In the genomic region with DNA sequence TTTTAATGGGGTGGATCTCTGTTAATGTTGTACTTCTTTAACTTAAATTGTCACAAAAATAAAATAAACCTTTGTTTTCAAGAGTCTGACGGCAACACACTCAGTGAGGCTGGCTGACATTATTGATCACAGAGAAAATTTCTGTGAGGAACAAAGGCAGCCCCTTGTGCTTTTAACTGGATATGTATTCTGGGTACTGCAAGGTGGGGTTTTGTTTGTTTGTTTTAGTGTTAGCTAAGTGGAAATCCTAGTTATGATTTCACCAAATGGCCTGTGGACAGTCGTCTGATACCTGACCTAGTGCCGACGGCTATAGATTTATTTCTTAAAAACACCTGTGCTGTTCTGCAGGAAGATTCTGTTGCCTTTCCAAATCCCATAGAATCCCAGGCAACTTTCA, we compare ENCODE assay signal across 1 cellular context.
A peak's percentile ranks its signal among the peaks of the same experiment; 100 is the strongest.
TF ChIP-seq lines count a peak whose summit lies in the region.

No MANE protein-coding gene starts in this region.

TF ChIP-seq in HepG2, 621 proteins besides CTCF, POLR2A, EP300 and RAD21 (continued from another document and continues in another):
- TF ChIP-seq, protein P1, sequence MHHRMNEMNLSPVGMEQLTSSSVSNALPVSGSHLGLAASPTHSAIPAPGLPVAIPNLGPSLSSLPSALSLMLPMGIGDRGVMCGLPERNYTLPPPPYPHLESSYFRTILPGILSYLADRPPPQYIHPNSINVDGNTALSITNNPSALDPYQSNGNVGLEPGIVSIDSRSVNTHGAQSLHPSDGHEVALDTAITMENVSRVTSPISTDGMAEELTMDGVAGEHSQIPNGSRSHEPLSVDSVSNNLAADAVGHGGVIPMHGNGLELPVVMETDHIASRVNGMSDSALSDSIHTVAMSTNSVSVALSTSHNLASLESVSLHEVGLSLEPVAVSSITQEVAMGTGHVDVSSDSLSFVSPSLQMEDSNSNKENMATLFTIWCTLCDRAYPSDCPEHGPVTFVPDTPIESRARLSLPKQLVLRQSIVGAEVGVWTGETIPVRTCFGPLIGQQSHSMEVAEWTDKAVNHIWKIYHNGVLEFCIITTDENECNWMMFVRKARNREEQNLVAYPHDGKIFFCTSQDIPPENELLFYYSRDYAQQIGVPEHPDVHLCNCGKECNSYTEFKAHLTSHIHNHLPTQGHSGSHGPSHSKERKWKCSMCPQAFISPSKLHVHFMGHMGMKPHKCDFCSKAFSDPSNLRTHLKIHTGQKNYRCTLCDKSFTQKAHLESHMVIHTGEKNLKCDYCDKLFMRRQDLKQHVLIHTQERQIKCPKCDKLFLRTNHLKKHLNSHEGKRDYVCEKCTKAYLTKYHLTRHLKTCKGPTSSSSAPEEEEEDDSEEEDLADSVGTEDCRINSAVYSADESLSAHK (CRISPR knock-in tag; IDR thresholded peaks at IDR 0.05; ENCODE audit: borderline replicate concordance): no peak
- TF ChIP-seq MBD4 (IDR thresholded peaks at IDR 0.05; ENCODE audit: borderline replicate concordance, low read length) (no peak; the same call in 1 of the 2 replicates), RFX1 (IDR thresholded peaks at IDR 0.05) (no peak), FOXP4 (CRISPR knock-in tag; IDR thresholded peaks at IDR 0.05) (peak; percentile 67), ZFY (CRISPR knock-in tag; IDR thresholded peaks at IDR 0.05) (no peak), TRIM24 (CRISPR knock-in tag; IDR thresholded peaks at IDR 0.05) (no peak), JUN (CRISPR knock-in tag; IDR thresholded peaks at IDR 0.05) (no peak), NFE2 (CRISPR knock-in tag; IDR thresholded peaks at IDR 0.05) (no peak), ZNF382 (CRISPR knock-in tag; IDR thresholded peaks at IDR 0.05; ENCODE audit: borderline replicate concordance) (no peak), HCFC1 (IDR thresholded peaks at IDR 0.05; ENCODE audit: low read depth, low read length) (no peak), ZNF879 (CRISPR knock-in tag; IDR thresholded peaks at IDR 0.05) (no peak), TBP (CRISPR knock-in tag; IDR thresholded peaks at IDR 0.05) (no peak), KDM3A (CRISPR knock-in tag; IDR thresholded peaks at IDR 0.05; ENCODE audit: low read depth) (no peak), ZFP37 (CRISPR knock-in tag; IDR thresholded peaks at IDR 0.05; ENCODE audit: borderline replicate concordance) (no peak), NCOA1 (CRISPR knock-in tag; IDR thresholded peaks at IDR 0.05) (no peak), SAP130 (CRISPR knock-in tag; IDR thresholded peaks at IDR 0.05; ENCODE audit: low read depth) (no peak), FUBP1 (CRISPR knock-in tag; IDR thresholded peaks at IDR 0.05; ENCODE audit: borderline replicate concordance) (no peak), MXD4 (CRISPR knock-in tag; IDR thresholded peaks at IDR 0.05) (no peak), SUZ12 (IDR thresholded peaks at IDR 0.05; ENCODE audit: low read depth, low read length) (no peak), CCDC6 (CRISPR knock-in tag; IDR thresholded peaks at IDR 0.05) (no peak), ZNF44 (CRISPR knock-in tag; IDR thresholded peaks at IDR 0.05) (no peak), UBTF (CRISPR knock-in tag; IDR thresholded peaks at IDR 0.05) (no peak), TMF1 (CRISPR knock-in tag; IDR thresholded peaks at IDR 0.05; ENCODE audit: low read depth) (no peak), E2F1 (CRISPR knock-in tag; IDR thresholded peaks at IDR 0.05) (no peak), ZNF746 (CRISPR knock-in tag; IDR thresholded peaks at IDR 0.05) (no peak), XRCC5 (optimal IDR thresholded peaks at IDR 0.05; ENCODE audit: low read length) (no peak), TBX2 (CRISPR knock-in tag; IDR thresholded peaks at IDR 0.05; ENCODE audit: borderline replicate concordance) (peak; percentile 33; the same call in 1 of the 2 replicates), SIX4 (CRISPR knock-in tag; IDR thresholded peaks at IDR 0.05) (no peak)
- TF ChIP-seq, protein P2, sequence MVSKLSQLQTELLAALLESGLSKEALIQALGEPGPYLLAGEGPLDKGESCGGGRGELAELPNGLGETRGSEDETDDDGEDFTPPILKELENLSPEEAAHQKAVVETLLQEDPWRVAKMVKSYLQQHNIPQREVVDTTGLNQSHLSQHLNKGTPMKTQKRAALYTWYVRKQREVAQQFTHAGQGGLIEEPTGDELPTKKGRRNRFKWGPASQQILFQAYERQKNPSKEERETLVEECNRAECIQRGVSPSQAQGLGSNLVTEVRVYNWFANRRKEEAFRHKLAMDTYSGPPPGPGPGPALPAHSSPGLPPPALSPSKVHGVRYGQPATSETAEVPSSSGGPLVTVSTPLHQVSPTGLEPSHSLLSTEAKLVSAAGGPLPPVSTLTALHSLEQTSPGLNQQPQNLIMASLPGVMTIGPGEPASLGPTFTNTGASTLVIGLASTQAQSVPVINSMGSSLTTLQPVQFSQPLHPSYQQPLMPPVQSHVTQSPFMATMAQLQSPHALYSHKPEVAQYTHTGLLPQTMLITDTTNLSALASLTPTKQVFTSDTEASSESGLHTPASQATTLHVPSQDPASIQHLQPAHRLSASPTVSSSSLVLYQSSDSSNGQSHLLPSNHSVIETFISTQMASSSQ (IDR thresholded peaks at IDR 0.05; ENCODE audit: low read depth): peak; percentile 46; the same call in 1 of the 2 replicates
- TF ChIP-seq, protein P2 (CRISPR knock-in tag; IDR thresholded peaks at IDR 0.05; ENCODE audit: borderline replicate concordance): no peak
- TF ChIP-seq, protein P3, sequence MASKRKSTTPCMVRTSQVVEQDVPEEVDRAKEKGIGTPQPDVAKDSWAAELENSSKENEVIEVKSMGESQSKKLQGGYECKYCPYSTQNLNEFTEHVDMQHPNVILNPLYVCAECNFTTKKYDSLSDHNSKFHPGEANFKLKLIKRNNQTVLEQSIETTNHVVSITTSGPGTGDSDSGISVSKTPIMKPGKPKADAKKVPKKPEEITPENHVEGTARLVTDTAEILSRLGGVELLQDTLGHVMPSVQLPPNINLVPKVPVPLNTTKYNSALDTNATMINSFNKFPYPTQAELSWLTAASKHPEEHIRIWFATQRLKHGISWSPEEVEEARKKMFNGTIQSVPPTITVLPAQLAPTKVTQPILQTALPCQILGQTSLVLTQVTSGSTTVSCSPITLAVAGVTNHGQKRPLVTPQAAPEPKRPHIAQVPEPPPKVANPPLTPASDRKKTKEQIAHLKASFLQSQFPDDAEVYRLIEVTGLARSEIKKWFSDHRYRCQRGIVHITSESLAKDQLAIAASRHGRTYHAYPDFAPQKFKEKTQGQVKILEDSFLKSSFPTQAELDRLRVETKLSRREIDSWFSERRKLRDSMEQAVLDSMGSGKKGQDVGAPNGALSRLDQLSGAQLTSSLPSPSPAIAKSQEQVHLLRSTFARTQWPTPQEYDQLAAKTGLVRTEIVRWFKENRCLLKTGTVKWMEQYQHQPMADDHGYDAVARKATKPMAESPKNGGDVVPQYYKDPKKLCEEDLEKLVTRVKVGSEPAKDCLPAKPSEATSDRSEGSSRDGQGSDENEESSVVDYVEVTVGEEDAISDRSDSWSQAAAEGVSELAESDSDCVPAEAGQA (IDR thresholded peaks at IDR 0.05; ENCODE audit: low read depth): no peak
- TF ChIP-seq, protein P3 (CRISPR knock-in tag; IDR thresholded peaks at IDR 0.05; ENCODE audit: borderline replicate concordance): no peak
- TF ChIP-seq, protein P4, sequence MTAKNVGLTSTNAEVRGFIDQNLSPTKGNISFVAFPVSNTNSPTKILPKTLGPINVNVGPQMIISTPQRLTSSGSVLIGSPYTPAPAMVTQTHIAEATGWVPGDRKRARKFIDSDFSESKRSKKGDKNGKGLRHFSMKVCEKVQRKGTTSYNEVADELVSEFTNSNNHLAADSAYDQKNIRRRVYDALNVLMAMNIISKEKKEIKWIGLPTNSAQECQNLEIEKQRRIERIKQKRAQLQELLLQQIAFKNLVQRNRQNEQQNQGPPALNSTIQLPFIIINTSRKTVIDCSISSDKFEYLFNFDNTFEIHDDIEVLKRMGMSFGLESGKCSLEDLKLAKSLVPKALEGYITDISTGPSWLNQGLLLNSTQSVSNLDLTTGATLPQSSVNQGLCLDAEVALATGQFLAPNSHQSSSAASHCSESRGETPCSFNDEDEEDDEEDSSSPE (CRISPR knock-in tag; IDR thresholded peaks at IDR 0.05): no peak
- TF ChIP-seq, protein P5, sequence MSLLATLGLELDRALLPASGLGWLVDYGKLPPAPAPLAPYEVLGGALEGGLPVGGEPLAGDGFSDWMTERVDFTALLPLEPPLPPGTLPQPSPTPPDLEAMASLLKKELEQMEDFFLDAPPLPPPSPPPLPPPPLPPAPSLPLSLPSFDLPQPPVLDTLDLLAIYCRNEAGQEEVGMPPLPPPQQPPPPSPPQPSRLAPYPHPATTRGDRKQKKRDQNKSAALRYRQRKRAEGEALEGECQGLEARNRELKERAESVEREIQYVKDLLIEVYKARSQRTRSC (CRISPR knock-in tag; IDR thresholded peaks at IDR 0.05; ENCODE audit: low read depth): no peak
